Comparison of ENCODE assay signal across 1 cellular context in the genomic region with DNA sequence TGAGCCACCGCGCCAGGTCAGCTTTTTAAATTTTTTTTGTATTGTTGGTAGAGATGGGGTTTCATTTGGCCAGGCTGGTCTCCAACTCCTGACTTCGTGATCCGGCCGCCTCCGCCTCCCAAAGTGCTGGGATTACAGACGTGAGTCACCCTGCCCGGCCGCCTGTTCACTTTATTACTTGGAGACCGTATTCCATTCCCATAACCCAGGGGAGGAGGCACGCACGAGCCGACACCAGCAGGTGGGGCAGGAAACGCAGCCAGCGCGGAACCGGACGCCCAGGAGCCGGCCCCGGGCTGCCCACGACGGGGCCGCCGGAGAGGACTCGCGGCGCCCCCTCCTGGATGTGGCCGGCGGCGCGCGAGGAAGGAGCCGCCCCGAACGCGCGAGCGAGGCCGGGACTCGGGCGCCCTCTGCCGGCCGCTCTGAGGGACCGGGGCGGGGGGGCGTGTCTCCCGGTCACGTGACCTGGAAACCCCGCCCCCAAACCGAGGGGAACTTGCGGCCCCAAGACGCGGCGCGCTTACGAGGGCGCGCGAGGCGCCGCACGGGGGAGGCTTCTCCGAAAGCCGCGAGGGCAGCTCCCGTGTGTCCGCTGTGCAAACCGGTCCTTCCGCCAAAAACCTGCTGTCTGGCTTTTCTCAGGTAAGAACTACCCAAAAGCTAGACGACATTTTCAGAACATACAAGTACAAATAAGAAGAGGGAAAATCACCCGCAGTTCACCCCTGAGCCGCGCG.
TF ChIP-seq lines count a peak whose summit lies in the region.

No MANE protein-coding gene starts in this region.

TF ChIP-seq in WTC11, 78 proteins besides CTCF, POLR2A, EP300 and RAD21 (continued from another document and continues in another):
- TF ChIP-seq, protein P1, sequence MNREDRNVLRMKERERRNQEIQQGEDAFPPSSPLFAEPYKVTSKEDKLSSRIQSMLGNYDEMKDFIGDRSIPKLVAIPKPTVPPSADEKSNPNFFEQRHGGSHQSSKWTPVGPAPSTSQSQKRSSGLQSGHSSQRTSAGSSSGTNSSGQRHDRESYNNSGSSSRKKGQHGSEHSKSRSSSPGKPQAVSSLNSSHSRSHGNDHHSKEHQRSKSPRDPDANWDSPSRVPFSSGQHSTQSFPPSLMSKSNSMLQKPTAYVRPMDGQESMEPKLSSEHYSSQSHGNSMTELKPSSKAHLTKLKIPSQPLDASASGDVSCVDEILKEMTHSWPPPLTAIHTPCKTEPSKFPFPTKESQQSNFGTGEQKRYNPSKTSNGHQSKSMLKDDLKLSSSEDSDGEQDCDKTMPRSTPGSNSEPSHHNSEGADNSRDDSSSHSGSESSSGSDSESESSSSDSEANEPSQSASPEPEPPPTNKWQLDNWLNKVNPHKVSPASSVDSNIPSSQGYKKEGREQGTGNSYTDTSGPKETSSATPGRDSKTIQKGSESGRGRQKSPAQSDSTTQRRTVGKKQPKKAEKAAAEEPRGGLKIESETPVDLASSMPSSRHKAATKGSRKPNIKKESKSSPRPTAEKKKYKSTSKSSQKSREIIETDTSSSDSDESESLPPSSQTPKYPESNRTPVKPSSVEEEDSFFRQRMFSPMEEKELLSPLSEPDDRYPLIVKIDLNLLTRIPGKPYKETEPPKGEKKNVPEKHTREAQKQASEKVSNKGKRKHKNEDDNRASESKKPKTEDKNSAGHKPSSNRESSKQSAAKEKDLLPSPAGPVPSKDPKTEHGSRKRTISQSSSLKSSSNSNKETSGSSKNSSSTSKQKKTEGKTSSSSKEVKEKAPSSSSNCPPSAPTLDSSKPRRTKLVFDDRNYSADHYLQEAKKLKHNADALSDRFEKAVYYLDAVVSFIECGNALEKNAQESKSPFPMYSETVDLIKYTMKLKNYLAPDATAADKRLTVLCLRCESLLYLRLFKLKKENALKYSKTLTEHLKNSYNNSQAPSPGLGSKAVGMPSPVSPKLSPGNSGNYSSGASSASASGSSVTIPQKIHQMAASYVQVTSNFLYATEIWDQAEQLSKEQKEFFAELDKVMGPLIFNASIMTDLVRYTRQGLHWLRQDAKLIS (CRISPR knock-in tag; IDR thresholded peaks at IDR 0.05; ENCODE audit: borderline replicate concordance) = 0 out of 2 replicates have a peak, but pooled peaks have one; percentile 36
- TF ChIP-seq, protein P2, sequence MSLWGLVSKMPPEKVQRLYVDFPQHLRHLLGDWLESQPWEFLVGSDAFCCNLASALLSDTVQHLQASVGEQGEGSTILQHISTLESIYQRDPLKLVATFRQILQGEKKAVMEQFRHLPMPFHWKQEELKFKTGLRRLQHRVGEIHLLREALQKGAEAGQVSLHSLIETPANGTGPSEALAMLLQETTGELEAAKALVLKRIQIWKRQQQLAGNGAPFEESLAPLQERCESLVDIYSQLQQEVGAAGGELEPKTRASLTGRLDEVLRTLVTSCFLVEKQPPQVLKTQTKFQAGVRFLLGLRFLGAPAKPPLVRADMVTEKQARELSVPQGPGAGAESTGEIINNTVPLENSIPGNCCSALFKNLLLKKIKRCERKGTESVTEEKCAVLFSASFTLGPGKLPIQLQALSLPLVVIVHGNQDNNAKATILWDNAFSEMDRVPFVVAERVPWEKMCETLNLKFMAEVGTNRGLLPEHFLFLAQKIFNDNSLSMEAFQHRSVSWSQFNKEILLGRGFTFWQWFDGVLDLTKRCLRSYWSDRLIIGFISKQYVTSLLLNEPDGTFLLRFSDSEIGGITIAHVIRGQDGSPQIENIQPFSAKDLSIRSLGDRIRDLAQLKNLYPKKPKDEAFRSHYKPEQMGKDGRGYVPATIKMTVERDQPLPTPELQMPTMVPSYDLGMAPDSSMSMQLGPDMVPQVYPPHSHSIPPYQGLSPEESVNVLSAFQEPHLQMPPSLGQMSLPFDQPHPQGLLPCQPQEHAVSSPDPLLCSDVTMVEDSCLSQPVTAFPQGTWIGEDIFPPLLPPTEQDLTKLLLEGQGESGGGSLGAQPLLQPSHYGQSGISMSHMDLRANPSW (CRISPR knock-in tag; conservative IDR thresholded peaks at IDR 0.05; ENCODE audit: low read depth) = no peak
- TF ChIP-seq ZNF219 (CRISPR knock-in tag; IDR thresholded peaks at IDR 0.05; ENCODE audit: borderline replicate concordance) = 0 out of 2 replicates have a peak, but pooled peaks have one; percentile 26
- TF ChIP-seq, protein P3, sequence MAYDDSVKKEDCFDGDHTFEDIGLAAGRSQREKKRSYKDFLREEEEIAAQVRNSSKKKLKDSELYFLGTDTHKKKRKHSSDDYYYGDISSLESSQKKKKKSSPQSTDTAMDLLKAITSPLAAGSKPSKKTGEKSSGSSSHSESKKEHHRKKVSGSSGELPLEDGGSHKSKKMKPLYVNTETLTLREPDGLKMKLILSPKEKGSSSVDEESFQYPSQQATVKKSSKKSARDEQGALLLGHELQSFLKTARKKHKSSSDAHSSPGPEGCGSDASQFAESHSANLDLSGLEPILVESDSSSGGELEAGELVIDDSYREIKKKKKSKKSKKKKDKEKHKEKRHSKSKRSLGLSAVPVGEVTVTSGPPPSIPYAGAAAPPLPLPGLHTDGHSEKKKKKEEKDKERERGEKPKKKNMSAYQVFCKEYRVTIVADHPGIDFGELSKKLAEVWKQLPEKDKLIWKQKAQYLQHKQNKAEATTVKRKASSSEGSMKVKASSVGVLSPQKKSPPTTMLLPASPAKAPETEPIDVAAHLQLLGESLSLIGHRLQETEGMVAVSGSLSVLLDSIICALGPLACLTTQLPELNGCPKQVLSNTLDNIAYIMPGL (CRISPR knock-in tag; IDR thresholded peaks at IDR 0.05) = peak; percentile 95
- TF ChIP-seq NFYB (CRISPR knock-in tag; conservative IDR thresholded peaks at IDR 0.05; ENCODE audit: low read depth) = no peak
- no peak for TF ChIP-seq KAT7 (CRISPR knock-in tag; IDR thresholded peaks at IDR 0.05; ENCODE audit: borderline replicate concordance)
- peak; percentile 97 for TF ChIP-seq SP1 (CRISPR knock-in tag; conservative IDR thresholded peaks at IDR 0.05)
- peak; percentile 72; the same call in 1 of the 2 replicates for TF ChIP-seq CREM (CRISPR knock-in tag; IDR thresholded peaks at IDR 0.05)
- TF ChIP-seq, protein P4, sequence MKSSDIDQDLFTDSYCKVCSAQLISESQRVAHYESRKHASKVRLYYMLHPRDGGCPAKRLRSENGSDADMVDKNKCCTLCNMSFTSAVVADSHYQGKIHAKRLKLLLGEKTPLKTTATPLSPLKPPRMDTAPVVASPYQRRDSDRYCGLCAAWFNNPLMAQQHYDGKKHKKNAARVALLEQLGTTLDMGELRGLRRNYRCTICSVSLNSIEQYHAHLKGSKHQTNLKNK (CRISPR knock-in tag; IDR thresholded peaks at IDR 0.05) = no peak
- TF ChIP-seq NFE2L1 (CRISPR knock-in tag; IDR thresholded peaks at IDR 0.05) = no peak
- TF ChIP-seq RORB (CRISPR knock-in tag; IDR thresholded peaks at IDR 0.05) = no peak
- TF ChIP-seq NR2C2 (CRISPR knock-in tag; IDR thresholded peaks at IDR 0.05) = no peak
- 0 out of 2 replicates have a peak, but pooled peaks have one; percentile 58 for TF ChIP-seq SMAD4 (CRISPR knock-in tag; IDR thresholded peaks at IDR 0.05)
- TF ChIP-seq, protein P5, sequence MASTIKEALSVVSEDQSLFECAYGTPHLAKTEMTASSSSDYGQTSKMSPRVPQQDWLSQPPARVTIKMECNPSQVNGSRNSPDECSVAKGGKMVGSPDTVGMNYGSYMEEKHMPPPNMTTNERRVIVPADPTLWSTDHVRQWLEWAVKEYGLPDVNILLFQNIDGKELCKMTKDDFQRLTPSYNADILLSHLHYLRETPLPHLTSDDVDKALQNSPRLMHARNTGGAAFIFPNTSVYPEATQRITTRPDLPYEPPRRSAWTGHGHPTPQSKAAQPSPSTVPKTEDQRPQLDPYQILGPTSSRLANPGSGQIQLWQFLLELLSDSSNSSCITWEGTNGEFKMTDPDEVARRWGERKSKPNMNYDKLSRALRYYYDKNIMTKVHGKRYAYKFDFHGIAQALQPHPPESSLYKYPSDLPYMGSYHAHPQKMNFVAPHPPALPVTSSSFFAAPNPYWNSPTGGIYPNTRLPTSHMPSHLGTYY (CRISPR knock-in tag; IDR thresholded peaks at IDR 0.05) = 0 out of 2 replicates have a peak, but pooled peaks have one; percentile 36
- TF ChIP-seq GRHL2 (CRISPR knock-in tag; IDR thresholded peaks at IDR 0.05; ENCODE audit: insufficient replicate concordance, severe bottlenecking) = no peak
- TF ChIP-seq FOXP1 (CRISPR knock-in tag; IDR thresholded peaks at IDR 0.05; ENCODE audit: borderline replicate concordance) = peak; percentile 79; the same call in 1 of the 2 replicates
- no peak for TF ChIP-seq NR3C1 (CRISPR knock-in tag; conservative IDR thresholded peaks at IDR 0.05; ENCODE audit: low read depth)
- TF ChIP-seq, protein P6, sequence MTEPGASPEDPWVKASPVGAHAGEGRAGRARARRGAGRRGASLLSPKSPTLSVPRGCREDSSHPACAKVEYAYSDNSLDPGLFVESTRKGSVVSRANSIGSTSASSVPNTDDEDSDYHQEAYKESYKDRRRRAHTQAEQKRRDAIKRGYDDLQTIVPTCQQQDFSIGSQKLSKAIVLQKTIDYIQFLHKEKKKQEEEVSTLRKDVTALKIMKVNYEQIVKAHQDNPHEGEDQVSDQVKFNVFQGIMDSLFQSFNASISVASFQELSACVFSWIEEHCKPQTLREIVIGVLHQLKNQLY (CRISPR knock-in tag; IDR thresholded peaks at IDR 0.05) = no peak
- TF ChIP-seq, protein P7, sequence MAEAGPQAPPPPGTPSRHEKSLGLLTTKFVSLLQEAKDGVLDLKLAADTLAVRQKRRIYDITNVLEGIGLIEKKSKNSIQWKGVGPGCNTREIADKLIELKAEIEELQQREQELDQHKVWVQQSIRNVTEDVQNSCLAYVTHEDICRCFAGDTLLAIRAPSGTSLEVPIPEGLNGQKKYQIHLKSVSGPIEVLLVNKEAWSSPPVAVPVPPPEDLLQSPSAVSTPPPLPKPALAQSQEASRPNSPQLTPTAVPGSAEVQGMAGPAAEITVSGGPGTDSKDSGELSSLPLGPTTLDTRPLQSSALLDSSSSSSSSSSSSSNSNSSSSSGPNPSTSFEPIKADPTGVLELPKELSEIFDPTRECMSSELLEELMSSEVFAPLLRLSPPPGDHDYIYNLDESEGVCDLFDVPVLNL (CRISPR knock-in tag; IDR thresholded peaks at IDR 0.05; ENCODE audit: borderline replicate concordance, low read depth) = no peak
- TF ChIP-seq ZNF263 (CRISPR knock-in tag; IDR thresholded peaks at IDR 0.05; ENCODE audit: low read depth) = no peak
- no peak for TF ChIP-seq ZNF416 (CRISPR knock-in tag; IDR thresholded peaks at IDR 0.05)
- TF ChIP-seq SMAD3 (CRISPR knock-in tag; IDR thresholded peaks at IDR 0.05; ENCODE audit: borderline replicate concordance) = peak; percentile 76; the same call in 1 of the 2 replicates
- TF ChIP-seq, protein P8, sequence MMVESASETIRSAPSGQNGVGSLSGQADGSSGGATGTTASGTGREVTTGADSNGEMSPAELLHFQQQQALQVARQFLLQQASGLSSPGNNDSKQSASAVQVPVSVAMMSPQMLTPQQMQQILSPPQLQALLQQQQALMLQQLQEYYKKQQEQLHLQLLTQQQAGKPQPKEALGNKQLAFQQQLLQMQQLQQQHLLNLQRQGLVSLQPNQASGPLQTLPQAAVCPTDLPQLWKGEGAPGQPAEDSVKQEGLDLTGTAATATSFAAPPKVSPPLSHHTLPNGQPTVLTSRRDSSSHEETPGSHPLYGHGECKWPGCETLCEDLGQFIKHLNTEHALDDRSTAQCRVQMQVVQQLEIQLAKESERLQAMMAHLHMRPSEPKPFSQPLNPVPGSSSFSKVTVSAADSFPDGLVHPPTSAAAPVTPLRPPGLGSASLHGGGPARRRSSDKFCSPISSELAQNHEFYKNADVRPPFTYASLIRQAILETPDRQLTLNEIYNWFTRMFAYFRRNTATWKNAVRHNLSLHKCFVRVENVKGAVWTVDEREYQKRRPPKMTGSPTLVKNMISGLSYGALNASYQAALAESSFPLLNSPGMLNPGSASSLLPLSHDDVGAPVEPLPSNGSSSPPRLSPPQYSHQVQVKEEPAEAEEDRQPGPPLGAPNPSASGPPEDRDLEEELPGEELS (CRISPR knock-in tag; IDR thresholded peaks at IDR 0.05) = no peak; the same call in none of the 2 replicates
- TF ChIP-seq RELA (CRISPR knock-in tag; IDR thresholded peaks at IDR 0.05; ENCODE audit: borderline replicate concordance) = 0 out of 2 replicates have a peak, but pooled peaks have one; percentile 41
- no peak for TF ChIP-seq MYBL2 (CRISPR knock-in tag; IDR thresholded peaks at IDR 0.05)
- peak; percentile 87; the same call in 1 of the 2 replicates for TF ChIP-seq JUN (CRISPR knock-in tag; IDR thresholded peaks at IDR 0.05)
- TF ChIP-seq PRRX2 (CRISPR knock-in tag; IDR thresholded peaks at IDR 0.05) = no peak
- TF ChIP-seq, protein P9, sequence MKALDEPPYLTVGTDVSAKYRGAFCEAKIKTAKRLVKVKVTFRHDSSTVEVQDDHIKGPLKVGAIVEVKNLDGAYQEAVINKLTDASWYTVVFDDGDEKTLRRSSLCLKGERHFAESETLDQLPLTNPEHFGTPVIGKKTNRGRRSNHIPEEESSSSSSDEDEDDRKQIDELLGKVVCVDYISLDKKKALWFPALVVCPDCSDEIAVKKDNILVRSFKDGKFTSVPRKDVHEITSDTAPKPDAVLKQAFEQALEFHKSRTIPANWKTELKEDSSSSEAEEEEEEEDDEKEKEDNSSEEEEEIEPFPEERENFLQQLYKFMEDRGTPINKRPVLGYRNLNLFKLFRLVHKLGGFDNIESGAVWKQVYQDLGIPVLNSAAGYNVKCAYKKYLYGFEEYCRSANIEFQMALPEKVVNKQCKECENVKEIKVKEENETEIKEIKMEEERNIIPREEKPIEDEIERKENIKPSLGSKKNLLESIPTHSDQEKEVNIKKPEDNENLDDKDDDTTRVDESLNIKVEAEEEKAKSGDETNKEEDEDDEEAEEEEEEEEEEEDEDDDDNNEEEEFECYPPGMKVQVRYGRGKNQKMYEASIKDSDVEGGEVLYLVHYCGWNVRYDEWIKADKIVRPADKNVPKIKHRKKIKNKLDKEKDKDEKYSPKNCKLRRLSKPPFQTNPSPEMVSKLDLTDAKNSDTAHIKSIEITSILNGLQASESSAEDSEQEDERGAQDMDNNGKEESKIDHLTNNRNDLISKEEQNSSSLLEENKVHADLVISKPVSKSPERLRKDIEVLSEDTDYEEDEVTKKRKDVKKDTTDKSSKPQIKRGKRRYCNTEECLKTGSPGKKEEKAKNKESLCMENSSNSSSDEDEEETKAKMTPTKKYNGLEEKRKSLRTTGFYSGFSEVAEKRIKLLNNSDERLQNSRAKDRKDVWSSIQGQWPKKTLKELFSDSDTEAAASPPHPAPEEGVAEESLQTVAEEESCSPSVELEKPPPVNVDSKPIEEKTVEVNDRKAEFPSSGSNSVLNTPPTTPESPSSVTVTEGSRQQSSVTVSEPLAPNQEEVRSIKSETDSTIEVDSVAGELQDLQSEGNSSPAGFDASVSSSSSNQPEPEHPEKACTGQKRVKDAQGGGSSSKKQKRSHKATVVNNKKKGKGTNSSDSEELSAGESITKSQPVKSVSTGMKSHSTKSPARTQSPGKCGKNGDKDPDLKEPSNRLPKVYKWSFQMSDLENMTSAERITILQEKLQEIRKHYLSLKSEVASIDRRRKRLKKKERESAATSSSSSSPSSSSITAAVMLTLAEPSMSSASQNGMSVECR (CRISPR knock-in tag; IDR thresholded peaks at IDR 0.05; ENCODE audit: borderline replicate concordance) = peak; percentile 82
- TF ChIP-seq, protein P10, sequence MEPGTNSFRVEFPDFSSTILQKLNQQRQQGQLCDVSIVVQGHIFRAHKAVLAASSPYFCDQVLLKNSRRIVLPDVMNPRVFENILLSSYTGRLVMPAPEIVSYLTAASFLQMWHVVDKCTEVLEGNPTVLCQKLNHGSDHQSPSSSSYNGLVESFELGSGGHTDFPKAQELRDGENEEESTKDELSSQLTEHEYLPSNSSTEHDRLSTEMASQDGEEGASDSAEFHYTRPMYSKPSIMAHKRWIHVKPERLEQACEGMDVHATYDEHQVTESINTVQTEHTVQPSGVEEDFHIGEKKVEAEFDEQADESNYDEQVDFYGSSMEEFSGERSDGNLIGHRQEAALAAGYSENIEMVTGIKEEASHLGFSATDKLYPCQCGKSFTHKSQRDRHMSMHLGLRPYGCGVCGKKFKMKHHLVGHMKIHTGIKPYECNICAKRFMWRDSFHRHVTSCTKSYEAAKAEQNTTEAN (CRISPR knock-in tag; IDR thresholded peaks at IDR 0.05) = no peak
